8 cellular contexts compared by ENCODE assay signal in genomic region chr6:28105286-28105685, GRCh38. TPM values are rescaled to one million over a fixed set of nuclear protein-coding genes. Genes with fewer than 3 reads are reported as not detected.
DNase-seq lines count a peak whose midpoint lies in the region; TF ChIP-seq lines count a peak whose summit lies in the region.

No MANE protein-coding gene starts in this region.

- 11 to 27% methylated on average over 4 of the region's 4 CpGs for WGBS in sigmoid colon, 2 donors

- H3K4me3 ChIP-seq in WI38 (ENCODE audit: low read depth, low read length): peak overlapping the region; percentile 71
- H3K4me3 ChIP-seq in sigmoid colon: peak overlapping the region; percentile 66 to 80 (median 69)

- H3K4me1 Mint-ChIP-seq in T-helper 1 cell treated with Interleukin-12 subunit alpha and Interleukin-12 subunit beta and Interleukin-4 antibody, amounts not matched to agents 30 μg/mL and 1 μg/mL, for 36 hours (ENCODE audit: low read depth): peaks cover 10% of the 10 kb centered on the region
- peaks cover 7 to 12% (median 9%) of the 10 kb centered on the region in 3 donors for H3K4me1 Mint-ChIP-seq in IgD-negative memory B cell

- no peaks in the 10 kb centered on the region for H3K36me3 ChIP-seq in sigmoid colon

- peak overlapping the region; percentile 84 to 89 (median 85) for H3K27ac ChIP-seq in sigmoid colon

- in situ Hi-C loops in G401 (cut with HindIII; ENCODE audit: low sequenced_read_pairs): no loop called here

- H3K27me3 ChIP-seq in sigmoid colon: no peaks in the 10 kb centered on the region

- no peaks in the 10 kb centered on the region for H3K9me3 ChIP-seq in sigmoid colon

- intact Hi-C loops in sigmoid colon (cut with DNase I): loop anchor here (2.0 kb wide), 2 partner anchors 24 to 32 kb away; partner anchors contain the start of gene ZNF165

- peaks cover 4% of the 10 kb centered on the region for H3K36me3 Mint-ChIP-seq in T-helper 1 cell treated with Interleukin-12 subunit alpha and Interleukin-12 subunit beta and Interleukin-4 antibody, amounts not matched to agents 30 μg/mL and 1 μg/mL, for 36 hours (ENCODE audit: low read depth)
- H3K36me3 Mint-ChIP-seq in IgD-negative memory B cell: no peaks in the 10 kb centered on the region

- peaks cover 15% of the 10 kb centered on the region for H3K27me3 Mint-ChIP-seq in T-helper 1 cell treated with Interleukin-12 subunit alpha and Interleukin-12 subunit beta and Interleukin-4 antibody, amounts not matched to agents 30 μg/mL and 1 μg/mL, for 36 hours (ENCODE audit: low read depth)
- H3K27me3 Mint-ChIP-seq in IgD-negative memory B cell: no peaks in the 10 kb centered on the region

- DNase-seq in T-helper 1 cell (no peak), glomerular visceral epithelial cell (ENCODE audit: extremely low spot score) (peak; percentile 1), sigmoid colon (no peak), G401 (ENCODE audit: low spot score) (no peak)
- no peak for DNase-seq in effector CD8-positive, alpha-beta T cell (lab: John Stamatoyannopoulos, UW)

- H3K4me1 ChIP-seq in sigmoid colon: peaks cover 0 to 5% (median 2%) of the 10 kb centered on the region in 4 donors

- TF ChIP-seq CTCF in WI38 (IDR thresholded peaks at IDR 0.05; ENCODE audit: low read depth, low read length) (no peak), sigmoid colon (IDR thresholded peaks at IDR 0.05) (no peak)

- peaks cover 7% of the 10 kb centered on the region for H3K9me3 Mint-ChIP-seq in T-helper 1 cell treated with Interleukin-12 subunit alpha and Interleukin-12 subunit beta and Interleukin-4 antibody, amounts not matched to agents 30 μg/mL and 1 μg/mL, for 36 hours
- peaks cover 0 to 3% (median 2%) of the 10 kb centered on the region in 3 donors for H3K9me3 Mint-ChIP-seq in IgD-negative memory B cell

- TF ChIP-seq POLR2A in sigmoid colon (IDR thresholded peaks at IDR 0.05): no peak

- no peak for TF ChIP-seq EP300 in sigmoid colon (IDR thresholded peaks at IDR 0.05)

- H3K27ac Mint-ChIP-seq in T-helper 1 cell treated with Interleukin-12 subunit alpha and Interleukin-12 subunit beta and Interleukin-4 antibody, amounts not matched to agents 30 μg/mL and 1 μg/mL, for 36 hours: peak overlapping the region; percentile 14
- H3K27ac Mint-ChIP-seq in IgD-negative memory B cell: peak overlapping the region; percentile 83 to 91 (median 88)

- peak overlapping the region; percentile 82 for H3K4me3 Mint-ChIP-seq in T-helper 1 cell treated with Interleukin-12 subunit alpha and Interleukin-12 subunit beta and Interleukin-4 antibody, amounts not matched to agents 30 μg/mL and 1 μg/mL, for 36 hours
- H3K4me3 Mint-ChIP-seq in IgD-negative memory B cell: peak overlapping the region; percentile 85 to 99 (median 94)

RNA-seq across cellular contexts. Expression of gene ZSCAN16, which starts 19.1 kb away (rescaled TPM):
- polyA plus RNA-seq in IgD-negative memory B cell (14.3 TPM), sigmoid colon (1 to 10 TPM; 7.8 to 8.3 (median 8.1) TPM)
- 1 to 10 TPM; 1.4 to 7.5 (median 6.8) TPM for total RNA-seq in sigmoid colon
- not detected in 2 replicates for total RNA-seq in G401 (2014; rRNA removed; shearing (Covaris generic))

RNA-seq across cellular contexts. Expression of gene ZNF165, which starts 24.9 kb away (rescaled TPM):
- polyA plus RNA-seq in IgD-negative memory B cell: 3.5 TPM
- 1 to 10 TPM in 2 of 4 donors, under 1 TPM in 2; 0.28 to 1.8 (median 1.0) TPM for total RNA-seq in sigmoid colon
- polyA plus RNA-seq in sigmoid colon: 1 to 10 TPM; 3.0 to 4.1 (median 3.0) TPM
- total RNA-seq in G401 (2014; rRNA removed; shearing (Covaris generic)): 2.2 and 2.7 TPM in 2 replicates

RNA-seq across cellular contexts. Expression of gene ZKSCAN8, which starts 36.4 kb away (rescaled TPM):
- 0.85 TPM for polyA plus RNA-seq in IgD-negative memory B cell
- 10 to 100 TPM; 20.7 to 24.9 (median 22.6) TPM for total RNA-seq in sigmoid colon
- 1 to 10 TPM; 1.6 to 4.7 (median 1.8) TPM for polyA plus RNA-seq in sigmoid colon
- 9.0 and 11.3 TPM in 2 replicates for total RNA-seq in G401 (2014; rRNA removed; shearing (Covaris generic))
